29 cellular contexts compared by ENCODE assay signal in genomic region chr6:41598670-41599014, GRCh38. TPM values are rescaled to one million over a fixed set of nuclear protein-coding genes. Genes with fewer than 3 reads are reported as not detected.
"Had no signal": no experiment of that assay in that cellular context is flagged by ENCODE, and none has a peak within 500 bp of the region (broad histone marks: within the 10 kb centered on the region; RNA-seq: fewer than 3 reads in every experiment).

No MANE protein-coding gene starts in this region.

- H2AFZ ChIP-seq: hepatocyte, parathyroid adenoma had no signal

- H3K4me3 Mint-ChIP-seq: dendritic cell treated with granulocyte-macrophage colony-stimulating factor and Interleukin-4, amounts not matched to agents 40 ng/mL and 50 ng/mL, for 4 days; endodermal cell; memory B cell; natural killer cell; stimulated activated memory B cell treated with anti-CD40 and anti-IgM and Interleukin-4, amounts not matched to agents 10 μg/mL and 1 μg/mL and 100 μg/mL, for 72 hours; stimulated activated naive CD8-positive, alpha-beta T cell treated with anti-CD3 and anti-CD28 coated beads, Interleukin-15, Interleukin-2, amounts not matched to agents 100 ng/mL and 50 ng/mL, for 24 hours had no signal

- H3K9me3 ChIP-seq: colonic mucosa, gastrocnemius medialis, heart left ventricle, neutrophil, prostate gland, right atrium auricular region, thoracic aorta, transverse colon, upper lobe of right lung, uterus had no signal

- H3K4me1 ChIP-seq: prostate gland, uterus had no signal

- H3K4me3 ChIP-seq: colonic mucosa, gastrocnemius medialis, heart left ventricle, hepatocyte, lung, prostate gland, right atrium auricular region, thoracic aorta, transverse colon, upper lobe of right lung, uterus had no signal

- ATAC-seq: esophagus mucosa; gastrocnemius medialis; heart left ventricle; left colon; left ventricle myocardium superior; natural killer cell; sciatic nerve; stimulated activated memory B cell treated with anti-CD40 and anti-IgM and Interleukin-4, amounts not matched to agents 10 μg/mL and 1 μg/mL and 100 μg/mL, for 72 hours; upper lobe of right lung had no signal

- H3K27ac Mint-ChIP-seq: dendritic cell treated with granulocyte-macrophage colony-stimulating factor and Interleukin-4, amounts not matched to agents 40 ng/mL and 50 ng/mL, for 4 days; endodermal cell; memory B cell; natural killer cell; stimulated activated memory B cell treated with anti-CD40 and anti-IgM and Interleukin-4, amounts not matched to agents 10 μg/mL and 1 μg/mL and 100 μg/mL, for 72 hours; stimulated activated naive CD8-positive, alpha-beta T cell treated with anti-CD3 and anti-CD28 coated beads, Interleukin-15, Interleukin-2, amounts not matched to agents 100 ng/mL and 50 ng/mL, for 24 hours had no signal

- H3K36me3 ChIP-seq: colonic mucosa, neutrophil, uterus had no signal

- DNase-seq: colonic mucosa; effector CD8-positive, alpha-beta T cell; endodermal cell; foreskin fibroblast; gastrocnemius medialis; left colon; natural killer cell; stimulated activated CD4-positive, alpha-beta T cell treated with anti-CD3 and anti-CD28 coated beads, Interleukin-2, amount 100 ng/mL, for 24 hours; stimulated activated CD4-positive, alpha-beta T cell treated with anti-CD3 and anti-CD28 coated beads, Interleukin-4, amount 100 ng/mL, for 24 hours; transverse colon had no signal

- H3K9ac ChIP-seq: parathyroid adenoma had no signal

- H3K27ac ChIP-seq: colonic mucosa, epithelial cell of prostate, gastrocnemius medialis, heart left ventricle, neutrophil, parathyroid adenoma, prostate gland, right atrium auricular region, thoracic aorta, transverse colon, upper lobe of right lung, uterus had no signal

- H3K36me3 Mint-ChIP-seq: natural killer cell had no signal

- H3K27me3 Mint-ChIP-seq: memory B cell; stimulated activated memory B cell treated with anti-CD40 and anti-IgM and Interleukin-4, amounts not matched to agents 10 μg/mL and 1 μg/mL and 100 μg/mL, for 72 hours had no signal

- H3K4me2 ChIP-seq: hepatocyte had no signal

- H3K27me3 ChIP-seq: colonic mucosa, gastrocnemius medialis, heart left ventricle, hepatocyte, right atrium auricular region, transverse colon, upper lobe of right lung, uterus had no signal

- H3K9me3 Mint-ChIP-seq: dendritic cell treated with granulocyte-macrophage colony-stimulating factor and Interleukin-4, amounts not matched to agents 40 ng/mL and 50 ng/mL, for 4 days; endodermal cell; memory B cell; natural killer cell; stimulated activated memory B cell treated with anti-CD40 and anti-IgM and Interleukin-4, amounts not matched to agents 10 μg/mL and 1 μg/mL and 100 μg/mL, for 72 hours; stimulated activated naive CD8-positive, alpha-beta T cell treated with anti-CD3 and anti-CD28 coated beads, Interleukin-15, Interleukin-2, amounts not matched to agents 100 ng/mL and 50 ng/mL, for 24 hours had no signal

RNA-seq across cellular contexts. Expression of gene MDFI, which starts 39.6 kb away (rescaled TPM):
- total RNA-seq: mononuclear cell, natural killer cell had no signal
